In the genomic region with DNA sequence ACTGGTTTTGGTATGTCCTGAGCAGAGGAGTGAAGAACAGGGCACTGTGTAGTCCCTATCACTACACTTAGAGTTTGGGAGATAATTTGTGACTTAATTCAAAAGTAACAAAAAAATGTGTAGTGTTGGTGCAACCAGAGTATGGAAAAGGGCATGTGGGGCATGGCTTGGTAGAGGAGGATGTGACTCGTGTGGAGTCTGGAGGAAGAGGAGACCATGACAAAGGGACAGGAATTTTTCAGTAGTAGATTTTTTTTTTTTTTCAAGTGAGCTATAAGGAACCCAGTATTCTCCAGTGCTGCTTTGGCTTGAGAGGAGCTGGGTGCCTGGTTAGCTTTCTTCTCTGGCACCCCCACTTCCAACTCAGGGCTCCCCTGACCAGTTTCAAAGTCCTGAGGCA, we compare ENCODE assay signal across 1 cellular context.
TF ChIP-seq lines count a peak whose summit lies in the region.

No MANE protein-coding gene starts in this region.

TF ChIP-seq in IMR-90, 13 proteins besides CTCF, POLR2A, EP300 and RAD21:
- TF ChIP-seq FOS (IDR thresholded peaks at IDR 0.05; ENCODE audit: low read depth, low read length), result no peak
- no peak for TF ChIP-seq NFE2L2 (IDR thresholded peaks at IDR 0.05; ENCODE audit: low read depth, low read length)
- no peak for TF ChIP-seq MAFK (IDR thresholded peaks at IDR 0.05; ENCODE audit: low read depth, low read length)
- no peak for TF ChIP-seq MXI1 (IDR thresholded peaks at IDR 0.05; ENCODE audit: borderline replicate concordance, low read depth, low read length)
- no peak for TF ChIP-seq MAZ (IDR thresholded peaks at IDR 0.05; ENCODE audit: borderline replicate concordance, low read depth, low read length)
- TF ChIP-seq CHD1 (IDR thresholded peaks at IDR 0.05; ENCODE audit: low read depth, low read length), result no peak
- no peak for TF ChIP-seq CEBPB (IDR thresholded peaks at IDR 0.05; ENCODE audit: low read depth, low read length)
- TF ChIP-seq SMC3 (IDR thresholded peaks at IDR 0.05; ENCODE audit: low read depth, low read length), result no peak
